In the genomic region with DNA sequence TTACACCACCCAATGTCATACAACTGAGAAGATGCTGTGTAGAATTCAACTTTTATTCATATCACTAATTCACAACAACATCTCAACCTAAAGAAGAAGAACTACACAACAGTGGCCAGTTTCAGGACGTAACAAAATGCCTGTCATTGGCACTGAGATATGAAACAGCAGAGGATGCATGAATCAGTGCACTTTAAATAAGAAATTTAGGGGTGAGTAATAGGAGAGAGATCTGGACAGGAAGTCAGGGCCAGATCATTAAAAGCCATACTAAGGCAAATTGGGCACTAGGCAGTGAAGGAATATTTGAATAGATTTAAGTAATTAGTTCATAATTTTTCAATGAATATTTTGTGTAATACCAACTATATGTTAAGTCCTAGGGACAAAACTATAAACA, we compare ENCODE assay signal across 22 cellular contexts.
A peak's percentile ranks its signal among the peaks of the same experiment; 100 is the strongest.
DNase-seq lines count a peak whose midpoint lies in the region; ATAC-seq, FAIRE-seq and TF ChIP-seq lines count a peak whose summit lies in the region.
"Had no signal": no experiment of that assay in that cellular context is flagged by ENCODE, and none has a peak within 500 bp of the region (broad histone marks: within the 10 kb centered on the region; RNA-seq: fewer than 3 reads in every experiment).

No MANE protein-coding gene starts in this region.

- no peak overlapping the region for H3K4me3 Mint-ChIP-seq in astrocyte (ENCODE audit: unreplicated experiment)
- H3K4me3 Mint-ChIP-seq: activated CD4-positive, alpha-beta T cell treated with anti-CD3 and anti-CD28 coated beads, Interleukin-2, amount 10 ng/mL, durations not matched to agents 24 days and 14 days; neural progenitor cell had no signal

- no peaks in the 10 kb centered on the region for H4K20me1 ChIP-seq in astrocyte (ENCODE audit: insufficient read depth, low read length)

- ATAC-seq in HG03432 (IDR thresholded peaks at IDR 0.05; ENCODE audit: unreplicated experiment) (peak; percentile 47), GM21619 (IDR thresholded peaks at IDR 0.05; ENCODE audit: unreplicated experiment) (no peak), HG02938 (IDR thresholded peaks at IDR 0.05; ENCODE audit: unreplicated experiment) (no peak)

- no peaks in the 10 kb centered on the region for H3K36me3 Mint-ChIP-seq in astrocyte (ENCODE audit: low read depth, unreplicated experiment)
- H3K36me3 Mint-ChIP-seq: neural progenitor cell had no signal

- no peak for FAIRE-seq in astrocyte (lab: Jason Lieb, UNC)
- FAIRE-seq: islet of Langerhans had no signal

- H3K27me3 ChIP-seq in astrocyte (ENCODE audit: insufficient read depth, low read length): no peaks in the 10 kb centered on the region
- H3K27me3 ChIP-seq: colonic mucosa, neural progenitor cell, upper lobe of left lung had no signal

- no peak overlapping the region for H2AFZ ChIP-seq in astrocyte (ENCODE audit: low read depth, low read length)
- H2AFZ ChIP-seq: neural progenitor cell had no signal

- H3K27ac ChIP-seq in astrocyte (ENCODE audit: low read depth, low read length): no peak overlapping the region
- H3K27ac ChIP-seq: colonic mucosa, neural progenitor cell, upper lobe of left lung had no signal

- H3K27me3 Mint-ChIP-seq in astrocyte (ENCODE audit: low read depth, unreplicated experiment): peaks cover 9% of the 10 kb centered on the region
- H3K27me3 Mint-ChIP-seq: activated CD4-positive, alpha-beta T cell treated with anti-CD3 and anti-CD28 coated beads, Interleukin-2, amount 10 ng/mL, durations not matched to agents 24 days and 14 days had no signal

- H3K4me2 ChIP-seq in astrocyte (ENCODE audit: low read length): peak overlapping the region; percentile 23
- H3K4me2 ChIP-seq: neural progenitor cell had no signal

- peaks cover 22% of the 10 kb centered on the region for H3K4me1 Mint-ChIP-seq in astrocyte (ENCODE audit: low read depth, unreplicated experiment)
- H3K4me1 Mint-ChIP-seq: activated CD4-positive, alpha-beta T cell treated with anti-CD3 and anti-CD28 coated beads, Interleukin-2, amount 10 ng/mL, durations not matched to agents 24 days and 14 days; neural progenitor cell had no signal

- DNase-seq in A172 (ENCODE audit: low spot score): peak; percentile 58
- DNase-seq in astrocyte (ENCODE audit: low read depth): peak; percentile 61
- DNase-seq in foreskin fibroblast: peak; percentile 60 to 78
- no peak for DNase-seq in midbrain (lab: John Stamatoyannopoulos, UW)
- DNase-seq in GM19240 (ENCODE audit: insufficient read length, low spot score): no peak
- DNase-seq: 8988T; activated CD4-positive, alpha-beta T cell treated with anti-CD3 and anti-CD28 coated beads, Interleukin-2, amount 10 ng/mL, durations not matched to agents 24 days and 14 days; activated naive CD4-positive, alpha-beta T cell treated with Interleukin-2 at 50 U/mL for 16 hours; aorta; colonic mucosa; head of caudate nucleus; mesendoderm; NCI-H1048; NCI-H2029 treated with DMSO at 0.1 percent for 48 hours; NCI-H524 treated with DMSO at 0.1 percent for 48 hours; stimulated activated naive CD4-positive, alpha-beta T cell; upper lobe of left lung had no signal

- no peak overlapping the region for H3K27ac Mint-ChIP-seq in astrocyte (ENCODE audit: unreplicated experiment)
- H3K27ac Mint-ChIP-seq: activated CD4-positive, alpha-beta T cell treated with anti-CD3 and anti-CD28 coated beads, Interleukin-2, amount 10 ng/mL, durations not matched to agents 24 days and 14 days; neural progenitor cell had no signal

- no peaks in the 10 kb centered on the region for H3K79me2 ChIP-seq in astrocyte (ENCODE audit: insufficient read depth, low read length)

- peaks cover 3% of the 10 kb centered on the region for H3K9me3 Mint-ChIP-seq in astrocyte (ENCODE audit: unreplicated experiment)
- H3K9me3 Mint-ChIP-seq: activated CD4-positive, alpha-beta T cell treated with anti-CD3 and anti-CD28 coated beads, Interleukin-2, amount 10 ng/mL, durations not matched to agents 24 days and 14 days; neural progenitor cell had no signal

- no peaks in the 10 kb centered on the region for H3K9me3 ChIP-seq in astrocyte (ENCODE audit: insufficient read depth, low read depth, low read length)
- H3K9me3 ChIP-seq: colonic mucosa, upper lobe of left lung had no signal

- no peaks in the 10 kb centered on the region for H3K4me1 ChIP-seq in astrocyte (ENCODE audit: insufficient read depth, low read length)
- H3K4me1 ChIP-seq: colonic mucosa, neural progenitor cell, upper lobe of left lung had no signal

- no peak overlapping the region for H3K9ac ChIP-seq in astrocyte (ENCODE audit: low read length)
- H3K9ac ChIP-seq: neural progenitor cell had no signal

- H3K36me3 ChIP-seq in astrocyte (ENCODE audit: insufficient read depth, low read length): no peaks in the 10 kb centered on the region
- H3K36me3 ChIP-seq: colonic mucosa, neural progenitor cell, upper lobe of left lung had no signal

- H3K4me3 ChIP-seq in astrocyte (ENCODE audit: insufficient read depth, low read depth, low read length) (no peak overlapping the region), foreskin fibroblast (ENCODE audit: low read depth in 1 of 2, low read length in 2 of 2) (no peak overlapping the region)
- H3K4me3 ChIP-seq: colonic mucosa, neural progenitor cell, upper lobe of left lung had no signal

- TF ChIP-seq CTCF in astrocyte (IDR thresholded peaks at IDR 0.05; ENCODE audit: insufficient read depth, low read depth, low read length) (no peak), foreskin fibroblast (IDR thresholded peaks at IDR 0.05; ENCODE audit: low read depth, low read length) (no peak)

Comparison
In these comparisons a context has a peak if more than half of its experiments do, and no peak if none do; other contexts are left out.
1. DNase-seq: peak in A172 (single experiment), astrocyte (single experiment) and foreskin fibroblast (2 of 2); none in midbrain (single experiment) and GM19240 (single experiment).